Comparison of ENCODE assay signal across 9 cellular contexts in genomic region chr22:25942989-25943411, GRCh38.
DNase-seq lines count a peak whose midpoint lies in the region; ATAC-seq and TF ChIP-seq lines count a peak whose summit lies in the region.
"Had no signal": no experiment of that assay in that cellular context is flagged by ENCODE, and none has a peak within 500 bp of the region (broad histone marks: within the 10 kb centered on the region; RNA-seq: fewer than 3 reads in every experiment).

No MANE protein-coding gene starts in this region.

- ATAC-seq in HG03039 (IDR thresholded peaks at IDR 0.05; ENCODE audit: unreplicated experiment) = no peak

- peak; percentile 5 for DNase-seq in DMS79 (lab: John Stamatoyannopoulos, UW)
- DNase-seq in NCI-H2029 treated with DMSO at 0.1 percent for 48 hours (lab: John Stamatoyannopoulos, UW) = peak; percentile 90
- DNase-seq in WERI-Rb-1 = peak; percentile 74
- no peak for DNase-seq in NOMO-1 (lab: John Stamatoyannopoulos, UW; ENCODE audit: unreplicated experiment in 2 of 2)
- DNase-seq in NK-92 treated with Interleukin-12 subunit alpha and Interleukin-12 subunit beta, amount 100 ng/mL, for 24 hours (lab: John Stamatoyannopoulos, UW) = no peak
- no peak for DNase-seq in AG20443 (ENCODE audit: low spot score)
- DNase-seq: activated CD8-positive, alpha-beta memory T cell treated with anti-CD3 and anti-CD28 coated beads, Interleukin-2, amount 50 U/mL, for 48 hours had no signal

- peak overlapping the region; percentile 90 for H3K27ac ChIP-seq in WERI-Rb-1
- peak overlapping the region; percentile 17 for H3K27ac ChIP-seq in layer of hippocampus (ENCODE audit: low read depth, low read length)

- H3K9me3 ChIP-seq in WERI-Rb-1 (ENCODE audit: severe bottlenecking) = peaks cover 4% of the 10 kb centered on the region

- no peak for TF ChIP-seq CTCF in WERI-Rb-1 (IDR thresholded peaks at IDR 0.05; ENCODE audit: low read depth, low read length)

- H3K4me3 ChIP-seq in WERI-Rb-1 (ENCODE audit: low read depth, low read length) = peak overlapping the region; percentile 1; the same call in 1 of the 2 replicates

- no peaks in the 10 kb centered on the region for H3K27me3 ChIP-seq in WERI-Rb-1 (ENCODE audit: insufficient read depth, low read depth, severe bottlenecking)
- no peaks in the 10 kb centered on the region for H3K27me3 ChIP-seq in layer of hippocampus (ENCODE audit: control insufficient read depth, insufficient read depth, low read length)

- H3K36me3 ChIP-seq in WERI-Rb-1 = no peaks in the 10 kb centered on the region

Comparison
In these comparisons a context has a peak if more than half of its experiments do, and no peak if none do; other contexts are left out.
1. DNase-seq: peak in DMS79 (single experiment), NCI-H2029 treated with DMSO at 0.1 percent for 48 hours (single experiment) and WERI-Rb-1 (single experiment); none in NOMO-1 (0 of 2), NK-92 treated with Interleukin-12 subunit alpha and Interleukin-12 subunit beta, amount 100 ng/mL, for 24 hours (single experiment) and AG20443 (single experiment).